In genomic region chrX:149470960-149471359, GRCh38 we compare ENCODE assay signal across 1 cellular context.
A peak's percentile ranks its signal among the peaks of the same experiment; 100 is the strongest.
TF ChIP-seq lines count a peak whose summit lies in the region.

No MANE protein-coding gene starts in this region.

TF ChIP-seq in K562, 482 proteins besides CTCF, POLR2A, EP300 and RAD21 (continued from another document):
- TF ChIP-seq RREB1 (CRISPR knock-in tag; IDR thresholded peaks at IDR 0.05) (no peak), JUND (IDR thresholded peaks at IDR 0.05; ENCODE audit: borderline replicate concordance, low read depth, low read length) (0 out of 2 replicates have a peak, but pooled peaks have one; percentile 4), JUND (tag; IDR thresholded peaks at IDR 0.05; ENCODE audit: borderline replicate concordance, low read depth, low read length) (no peak), RB1 (IDR thresholded peaks at IDR 0.05; ENCODE audit: low read depth) (peak; percentile 71; the same call in 1 of the 2 replicates), PTTG1 (tag; IDR thresholded peaks at IDR 0.05; ENCODE audit: low read depth) (no peak), CGGBP1 (CRISPR knock-in tag; IDR thresholded peaks at IDR 0.05) (no peak), RBM25 (IDR thresholded peaks at IDR 0.05; ENCODE audit: low read depth, low read length, severe bottlenecking) (no peak), ZNF395 (CRISPR knock-in tag; IDR thresholded peaks at IDR 0.05) (no peak), MTA2 (IDR thresholded peaks at IDR 0.05; ENCODE audit: low read depth) (no peak), HNRNPLL (IDR thresholded peaks at IDR 0.05; ENCODE audit: low read depth, low read length, poor library complexity, severe bottlenecking) (no peak), ARID3B (CRISPR knock-in tag; IDR thresholded peaks at IDR 0.05; ENCODE audit: borderline replicate concordance) (no peak), ZNF436 (CRISPR knock-in tag; IDR thresholded peaks at IDR 0.05) (no peak), BRD9 (IDR thresholded peaks at IDR 0.05; ENCODE audit: low read depth, partially characterized antibody) (no peak), TSC22D4 (tag; IDR thresholded peaks at IDR 0.05) (no peak), UBTF (IDR thresholded peaks at IDR 0.05; ENCODE audit: borderline replicate concordance in 1 of 2, low read depth in 2 of 2, low read length in 2 of 2) (peak in 1 of 2 experiments; percentile 68; a peak in 1 of 4 replicates), ARID2 (IDR thresholded peaks at IDR 0.05) (0 out of 2 replicates have a peak, but pooled peaks have one; percentile 33), TOE1 (IDR thresholded peaks at IDR 0.05; ENCODE audit: borderline replicate concordance) (no peak), TOE1 (CRISPR knock-in tag; IDR thresholded peaks at IDR 0.05; ENCODE audit: borderline replicate concordance, low read depth) (no peak), ZKSCAN8 (CRISPR knock-in tag; IDR thresholded peaks at IDR 0.05) (no peak), ESRRA (IDR thresholded peaks at IDR 0.05; ENCODE audit: borderline replicate concordance, low read depth) (no peak), GTF2F1 (IDR thresholded peaks at IDR 0.05; ENCODE audit: low read depth, low read length) (no peak), NRF1 (conservative IDR thresholded peaks at IDR 0.05 in 1 of 2, IDR thresholded peaks at IDR 0.05 in 1 of 2) (peak in 1 of 2 experiments; percentile 41; a peak in 2 of 4 replicates), STAG1 (CRISPR knock-in tag; IDR thresholded peaks at IDR 0.05; ENCODE audit: borderline replicate concordance) (peak; percentile 82; the same call in 1 of the 2 replicates), PREB (CRISPR knock-in tag; IDR thresholded peaks at IDR 0.05) (no peak), JUN (IDR thresholded peaks at IDR 0.05; ENCODE audit: borderline replicate concordance, low read depth, low read length) (no peak), JUN (CRISPR knock-in tag; IDR thresholded peaks at IDR 0.05; ENCODE audit: borderline replicate concordance) (no peak), DEAF1 (CRISPR knock-in tag; IDR thresholded peaks at IDR 0.05) (peak; percentile 81), BRD4 (IDR thresholded peaks at IDR 0.05) (no peak), HEY1 (CRISPR knock-in tag; IDR thresholded peaks at IDR 0.05; ENCODE audit: borderline replicate concordance) (no peak), GABPB2 (CRISPR knock-in tag; conservative IDR thresholded peaks at IDR 0.05) (no peak)
